In the genomic region with DNA sequence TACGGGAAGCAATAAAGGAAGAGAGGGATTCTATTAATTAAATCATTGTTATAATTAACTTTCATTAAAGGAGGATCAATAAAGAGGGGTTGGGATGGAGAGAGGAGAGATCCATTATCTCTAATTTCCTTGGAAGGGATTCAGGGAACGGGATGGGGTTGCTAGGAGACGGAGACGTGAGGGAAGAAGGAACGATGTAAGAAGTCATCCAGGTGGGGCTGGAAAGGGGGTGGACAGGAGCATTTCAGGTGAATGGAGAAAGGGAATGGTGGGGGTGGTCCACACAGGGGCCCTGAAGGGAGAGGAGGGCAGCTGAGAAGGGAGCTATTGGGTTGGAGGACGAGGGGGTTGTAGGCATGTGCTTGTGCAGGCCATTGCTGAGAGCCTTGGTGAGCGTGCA, we compare ENCODE assay signal across 32 cellular contexts. TPM values are rescaled to one million over a fixed set of nuclear protein-coding genes. Genes with fewer than 3 reads are reported as not detected.
"Had no signal": no experiment of that assay in that cellular context is flagged by ENCODE, and none has a peak within 500 bp of the region (broad histone marks: within the 10 kb centered on the region; RNA-seq: fewer than 3 reads in every experiment).

No MANE protein-coding gene starts in this region.

- H3K4me1 Mint-ChIP-seq: stimulated activated naive CD8-positive, alpha-beta T cell treated with anti-CD3 and anti-CD28 coated beads, Interleukin-15, amount 100 ng/mL, for 72 hours had no signal

- H3K4me3 Mint-ChIP-seq: dendritic cell treated with granulocyte-macrophage colony-stimulating factor and Interleukin-4, amounts not matched to agents 40 ng/mL and 50 ng/mL, for 4 days; effector memory CD8-positive, alpha-beta T cell; memory B cell; mesothelial cell of epicardium; natural killer cell; neural progenitor cell; stimulated activated naive B cell treated with anti-CD40 and anti-IgM and Interleukin-4, amounts not matched to agents 10 μg/mL and 1 μg/mL and 100 μg/mL, for 72 hours; stimulated activated naive CD8-positive, alpha-beta T cell treated with anti-CD3 and anti-CD28 coated beads, Interleukin-15, amount 100 ng/mL, for 72 hours had no signal

- H3K9me3 Mint-ChIP-seq: dendritic cell treated with granulocyte-macrophage colony-stimulating factor and Interleukin-4, amounts not matched to agents 40 ng/mL and 50 ng/mL, for 4 days; effector memory CD8-positive, alpha-beta T cell; memory B cell; mesothelial cell of epicardium; natural killer cell; neural progenitor cell; stimulated activated naive B cell treated with anti-CD40 and anti-IgM and Interleukin-4, amounts not matched to agents 10 μg/mL and 1 μg/mL and 100 μg/mL, for 72 hours; stimulated activated naive CD8-positive, alpha-beta T cell treated with anti-CD3 and anti-CD28 coated beads, Interleukin-15, amount 100 ng/mL, for 72 hours had no signal

- H3K4me2 ChIP-seq: hepatocyte, neural progenitor cell had no signal

- H3K4me1 ChIP-seq: esophagus squamous epithelium, left ventricle myocardium inferior, lower lobe of right lung, neural progenitor cell, right lobe of liver, spleen, testis had no signal

- H3K9me3 ChIP-seq: esophagus squamous epithelium, gastroesophageal sphincter, left ventricle myocardium inferior, lower lobe of right lung, ovary, right lobe of liver, spleen, testis, tibial nerve had no signal

- H3K27ac Mint-ChIP-seq: dendritic cell treated with granulocyte-macrophage colony-stimulating factor and Interleukin-4, amounts not matched to agents 40 ng/mL and 50 ng/mL, for 4 days; effector memory CD8-positive, alpha-beta T cell; memory B cell; mesothelial cell of epicardium; neural progenitor cell; progenitor cell of endocrine pancreas; stimulated activated naive B cell treated with anti-CD40 and anti-IgM and Interleukin-4, amounts not matched to agents 10 μg/mL and 1 μg/mL and 100 μg/mL, for 72 hours had no signal

- H3K27me3 ChIP-seq: ovary, right lobe of liver, testis had no signal

- H3K79me2 ChIP-seq: hepatocyte had no signal

- H2AFZ ChIP-seq: hepatocyte, neural progenitor cell had no signal

- H3K36me3 ChIP-seq: neural progenitor cell, ovary had no signal

- H3K4me3 ChIP-seq: esophagus squamous epithelium, gastroesophageal sphincter, hepatocyte, left ventricle myocardium inferior, lower lobe of right lung, neural progenitor cell, ovary, right lobe of liver, spleen, testis, tibial nerve had no signal

- DNase-seq: effector memory CD8-positive, alpha-beta T cell; esophagus squamous epithelium; foreskin fibroblast; kidney; left cardiac atrium; left ventricle myocardium inferior; lower lobe of right lung; natural killer cell; ovary; right lobe of liver; spleen; stimulated activated CD4-positive, alpha-beta T cell treated with anti-CD3 and anti-CD28 coated beads, Interleukin-15, amount 100 ng/mL, for 24 hours; stimulated activated CD4-positive, alpha-beta T cell treated with anti-CD3 and anti-CD28 coated beads, Interleukin-1b, Interleukin-23, amount 100 ng/mL, for 48 hours; stimulated activated CD4-positive, alpha-beta T cell treated with anti-CD3 and anti-CD28 coated beads, Interleukin-4, amount 100 ng/mL, for 24 hours; stimulated activated naive B cell treated with anti-CD40 and anti-IgM and Interleukin-4, amounts not matched to agents 10 μg/mL and 1 μg/mL and 100 μg/mL, for 72 hours; stimulated activated naive CD8-positive, alpha-beta T cell treated with anti-CD3 and anti-CD28 coated beads, Interleukin-15, amount 100 ng/mL, for 72 hours; testis had no signal

- H3K27ac ChIP-seq: esophagus squamous epithelium, gastroesophageal sphincter, hepatocyte, left ventricle myocardium inferior, lower lobe of right lung, neural progenitor cell, ovary, right lobe of liver, spleen, testis, tibial nerve had no signal

- ATAC-seq: effector memory CD8-positive, alpha-beta T cell; gastroesophageal sphincter; left cardiac atrium; lower lobe of right lung; natural killer cell; stimulated activated naive B cell treated with anti-CD40 and anti-IgM and Interleukin-4, amounts not matched to agents 10 μg/mL and 1 μg/mL and 100 μg/mL, for 72 hours; stimulated activated naive CD8-positive, alpha-beta T cell treated with anti-CD3 and anti-CD28 coated beads, Interleukin-15, amount 100 ng/mL, for 72 hours had no signal

- H3K9ac ChIP-seq: neural progenitor cell had no signal

- FAIRE-seq: kidney had no signal

RNA-seq across cellular contexts. Expression of a gene that starts 41.7 kb away (rescaled TPM):
- total RNA-seq: epithelial cell of proximal tubule, esophagus squamous epithelium, hepatocyte, kidney, lower lobe of right lung, mesothelial cell of epicardium, mucosa of gallbladder, myocyte, natural killer cell, ovary, progenitor cell of endocrine pancreas, renal cortical epithelial cell, right lobe of liver, skeletal muscle tissue, spleen, subcutaneous adipose tissue, testis, tibial nerve, urinary bladder had no signal
- polyA plus RNA-seq: hepatocyte, ovary, urinary bladder had no signal
